Comparison of ENCODE assay signal across 20 cellular contexts in the genomic region with DNA sequence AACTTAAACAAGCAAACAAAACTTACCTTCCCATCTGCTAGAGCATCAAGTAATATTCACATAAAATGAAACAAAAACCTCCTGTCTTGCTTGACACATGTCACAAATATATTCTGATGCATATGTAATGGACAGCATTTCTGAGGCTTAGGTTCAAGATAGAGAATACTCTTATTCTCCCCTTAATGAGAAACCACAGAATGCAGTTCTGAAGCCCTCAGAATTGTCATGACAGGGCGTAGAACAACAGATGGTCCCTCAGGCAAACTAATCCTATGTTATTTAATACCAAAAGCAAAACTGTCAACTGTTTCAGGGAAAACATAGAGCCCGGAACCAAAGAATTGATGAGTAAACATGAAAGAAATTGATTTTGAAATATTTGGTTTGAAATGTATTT.
DNase-seq lines count a peak whose midpoint lies in the region; ATAC-seq, FAIRE-seq and TF ChIP-seq lines count a peak whose summit lies in the region.
"Had no signal": no experiment of that assay in that cellular context is flagged by ENCODE, and none has a peak within 500 bp of the region (broad histone marks: within the 10 kb centered on the region; RNA-seq: fewer than 3 reads in every experiment).

No MANE protein-coding gene starts in this region.

- no peak for TF ChIP-seq EP300 in GM12878 (IDR thresholded peaks at IDR 0.05; ENCODE audit: borderline replicate concordance in 1 of 2, control insufficient read depth in 1 of 2, low read depth in 2 of 2, low read length in 2 of 2)

- H3K27me3 ChIP-seq in GM06990 (replicated peaks; ENCODE audit: control insufficient read depth, insufficient read depth, low read length) (no peaks in the 10 kb centered on the region), GM12878 (replicated peaks in 1 of 2; ENCODE audit: control insufficient read depth in 2 of 2, insufficient read depth in 2 of 2, low read length in 1 of 2) (no peaks in the 10 kb centered on the region)
- H3K27me3 ChIP-seq: BLaER1 had no signal

- CTCF ChIA-PET in GM12878 (lab: Yijun Ruan, JAX), result interaction anchor here (0.6 to 1.3 kb wide), 3 partner anchors 120 to 1356 kb away, joined by 3 read pairs; no protein-coding TSS in a partner anchor

- FAIRE-seq in GM12878 (lab: Jason Lieb, UNC) (no peak), H54 (lab: Jason Lieb, UNC) (no peak)
- FAIRE-seq: GM18507, RCC 7860 had no signal

- 35% methylated on average over 2 of the region's 2 CpGs for WGBS in GM12878 (ENCODE audit: insufficient coverage, insufficient replicate concordance, low lambda C conversion rate, missing lambda C conversion rate)

- no peaks in the 10 kb centered on the region for H3K79me2 ChIP-seq in GM12878 (ENCODE audit: control insufficient read depth, insufficient read depth, low read length)

- no peaks in the 10 kb centered on the region for H4K20me1 ChIP-seq in GM12878 (ENCODE audit: control insufficient read depth, insufficient read depth)
- H4K20me1 ChIP-seq: BLaER1 had no signal

- no peak overlapping the region for H3K27ac ChIP-seq in GM12878 (ENCODE audit: control insufficient read depth, insufficient read depth)
- H3K27ac ChIP-seq: BLaER1 had no signal

- H3K4me2 ChIP-seq in GM12878 (ENCODE audit: control insufficient read depth, insufficient read depth), result peak overlapping the region; percentile 7; the same call in 1 of the 2 replicates
- H3K4me2 ChIP-seq: BLaER1 had no signal

- TF ChIP-seq CTCF in GM06990 (IDR thresholded peaks at IDR 0.05; ENCODE audit: insufficient read depth, low read length, poor library complexity, severe bottlenecking) (no peak), GM12878 (IDR thresholded peaks at IDR 0.05 in 2 of 3, conservative IDR thresholded peaks at IDR 0.05 in 1 of 3; ENCODE audit: control insufficient read depth in 2 of 3, extremely low read depth in 1 of 3, insufficient read depth in 1 of 3, low read depth in 3 of 3, low read length in 3 of 3) (no peak)

- no peak overlapping the region for H3K9ac ChIP-seq in GM12878 (ENCODE audit: control insufficient read depth, insufficient read depth, low read length)
- H3K9ac ChIP-seq: BLaER1 had no signal

- peak; percentile 29; the same call in 2 of the 3 replicates for ATAC-seq in GM12878
- no peak for ATAC-seq in GM18517 (IDR thresholded peaks at IDR 0.05; ENCODE audit: unreplicated experiment)
- ATAC-seq in HG03520 (IDR thresholded peaks at IDR 0.05; ENCODE audit: unreplicated experiment), result no peak
- ATAC-seq: Right ventricle myocardium inferior had no signal

- H3K4me3 ChIP-seq in GM06990 (replicated peaks; ENCODE audit: low read depth, low read length) (peak overlapping the region; percentile 33), GM12878 (no peak overlapping the region)
- H3K4me3 ChIP-seq: BLaER1 had no signal

- TF ChIP-seq POLR2A in GM12878 (IDR thresholded peaks at IDR 0.05; ENCODE audit: low read depth, low read length) (no peak), H54 (IDR thresholded peaks at IDR 0.05; ENCODE audit: low read depth, low read length) (no peak)

- in situ Hi-C loops in GM12878 (cut with MboI), result no loop called here

- POLR2A ChIA-PET in GM12878 (lab: Charles Lee), result no interaction called here

- RAD21 ChIA-PET in GM12878 (lab: Charles Lee; ENCODE audit: unreplicated experiment), result no interaction called here

- DNase-seq in GM06990 (ENCODE audit: extremely low read depth, insufficient read length), result peak; percentile 8
- peak; percentile 77 for DNase-seq in LHCN-M2 (ENCODE audit: low read depth)
- peak; percentile 69 to 91 for DNase-seq in NCI-H524 (lab: John Stamatoyannopoulos, UW)
- DNase-seq in GM12878 (ENCODE audit: low read depth, low spot score), result no peak
- no peak for DNase-seq in activated gamma-delta T cell (lab: John Stamatoyannopoulos, UW)
- no peak for DNase-seq in H54 (ENCODE audit: insufficient read length, low spot score)
- DNase-seq: Calu3; CD4-positive, alpha-beta memory T cell; DND-41; H7; NCI-H187 treated with DMSO at 0.1 percent for 48 hours; NCI-H510A treated with DMSO at 0.1 percent for 48 hours; SW 1271; T-helper 2 cell had no signal

- H3K4me1 ChIP-seq in GM12878 (ENCODE audit: control insufficient read depth, insufficient read depth, low read length), result peaks cover 4% of the 10 kb centered on the region; the same call in 1 of the 2 replicates

- no TSS peak for BruUV-seq in GM12878 (replicated peaks; lab: Mats Ljungman, UMichigan)

- no peaks in the 10 kb centered on the region; the same call in 2 of the 3 replicates for H3K9me3 ChIP-seq in GM12878 (replicated peaks; ENCODE audit: control insufficient read depth, insufficient read depth, low read length)
- H3K9me3 ChIP-seq: BLaER1 had no signal

- H3K36me3 ChIP-seq in GM06990 (ENCODE audit: control insufficient read depth, insufficient read depth, low read length) (peaks cover 3% of the 10 kb centered on the region; the same call in 1 of the 2 replicates), GM12878 (ENCODE audit: control insufficient read depth in 2 of 2, insufficient read depth in 2 of 2, low read length in 1 of 2) (no peaks in the 10 kb centered on the region)
- H3K36me3 ChIP-seq: BLaER1 had no signal

- intact Hi-C loops in GM12878 (cut with micrococcal nuclease; ENCODE audit: unreplicated experiment), result no loop called here

- SMC1A ChIA-PET in GM12878 (lab: Charles Lee; ENCODE audit: uncharacterized antibody, unreplicated experiment), result interaction anchor here (1.0 kb wide), 1 partner anchor 15 kb away, joined by 3 read pairs; no protein-coding TSS in a partner anchor

- no peak for TF ChIP-seq RAD21 in GM12878 (IDR thresholded peaks at IDR 0.05; ENCODE audit: insufficient read depth, low read depth, low read length)

- peak overlapping the region; percentile 28; the same call in 1 of the 2 replicates for H2AFZ ChIP-seq in GM12878 (ENCODE audit: control insufficient read depth, low read depth, low read length)

TF ChIP-seq in GM12878, 131 proteins besides CTCF, POLR2A, EP300 and RAD21:
- TF ChIP-seq SRF (IDR thresholded peaks at IDR 0.05; ENCODE audit: low read depth in 2 of 2, low read length in 2 of 2) (no peak), KAT2A (conservative IDR thresholded peaks at IDR 0.05; ENCODE audit: control insufficient read depth, low read depth, low read length) (no peak), BMI1 (IDR thresholded peaks at IDR 0.05; ENCODE audit: borderline replicate concordance) (no peak), JUNB (IDR thresholded peaks at IDR 0.05) (peak; percentile 21; the same call in 1 of the 2 replicates), EZH2 (IDR thresholded peaks at IDR 0.05; ENCODE audit: borderline replicate concordance, control insufficient read depth, low read depth, low read length) (no peak), RAD51 (IDR thresholded peaks at IDR 0.05) (no peak), IKZF1 (conservative IDR thresholded peaks at IDR 0.05) (no peak), NFXL1 (IDR thresholded peaks at IDR 0.05; ENCODE audit: borderline replicate concordance) (no peak)
- TF ChIP-seq, protein P1, sequence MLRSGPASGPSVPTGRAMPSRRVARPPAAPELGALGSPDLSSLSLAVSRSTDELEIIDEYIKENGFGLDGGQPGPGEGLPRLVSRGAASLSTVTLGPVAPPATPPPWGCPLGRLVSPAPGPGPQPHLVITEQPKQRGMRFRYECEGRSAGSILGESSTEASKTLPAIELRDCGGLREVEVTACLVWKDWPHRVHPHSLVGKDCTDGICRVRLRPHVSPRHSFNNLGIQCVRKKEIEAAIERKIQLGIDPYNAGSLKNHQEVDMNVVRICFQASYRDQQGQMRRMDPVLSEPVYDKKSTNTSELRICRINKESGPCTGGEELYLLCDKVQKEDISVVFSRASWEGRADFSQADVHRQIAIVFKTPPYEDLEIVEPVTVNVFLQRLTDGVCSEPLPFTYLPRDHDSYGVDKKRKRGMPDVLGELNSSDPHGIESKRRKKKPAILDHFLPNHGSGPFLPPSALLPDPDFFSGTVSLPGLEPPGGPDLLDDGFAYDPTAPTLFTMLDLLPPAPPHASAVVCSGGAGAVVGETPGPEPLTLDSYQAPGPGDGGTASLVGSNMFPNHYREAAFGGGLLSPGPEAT (IDR thresholded peaks at IDR 0.05; ENCODE audit: low read depth), result no peak

Comparison
In these comparisons a context has a peak if more than half of its experiments do, and no peak if none do; other contexts are left out.
1. DNase-seq: peak in GM06990 (single experiment), LHCN-M2 (single experiment) and NCI-H524 (2 of 2); none in GM12878 (single experiment), activated gamma-delta T cell (single experiment) and H54 (single experiment).